In the genomic region with DNA sequence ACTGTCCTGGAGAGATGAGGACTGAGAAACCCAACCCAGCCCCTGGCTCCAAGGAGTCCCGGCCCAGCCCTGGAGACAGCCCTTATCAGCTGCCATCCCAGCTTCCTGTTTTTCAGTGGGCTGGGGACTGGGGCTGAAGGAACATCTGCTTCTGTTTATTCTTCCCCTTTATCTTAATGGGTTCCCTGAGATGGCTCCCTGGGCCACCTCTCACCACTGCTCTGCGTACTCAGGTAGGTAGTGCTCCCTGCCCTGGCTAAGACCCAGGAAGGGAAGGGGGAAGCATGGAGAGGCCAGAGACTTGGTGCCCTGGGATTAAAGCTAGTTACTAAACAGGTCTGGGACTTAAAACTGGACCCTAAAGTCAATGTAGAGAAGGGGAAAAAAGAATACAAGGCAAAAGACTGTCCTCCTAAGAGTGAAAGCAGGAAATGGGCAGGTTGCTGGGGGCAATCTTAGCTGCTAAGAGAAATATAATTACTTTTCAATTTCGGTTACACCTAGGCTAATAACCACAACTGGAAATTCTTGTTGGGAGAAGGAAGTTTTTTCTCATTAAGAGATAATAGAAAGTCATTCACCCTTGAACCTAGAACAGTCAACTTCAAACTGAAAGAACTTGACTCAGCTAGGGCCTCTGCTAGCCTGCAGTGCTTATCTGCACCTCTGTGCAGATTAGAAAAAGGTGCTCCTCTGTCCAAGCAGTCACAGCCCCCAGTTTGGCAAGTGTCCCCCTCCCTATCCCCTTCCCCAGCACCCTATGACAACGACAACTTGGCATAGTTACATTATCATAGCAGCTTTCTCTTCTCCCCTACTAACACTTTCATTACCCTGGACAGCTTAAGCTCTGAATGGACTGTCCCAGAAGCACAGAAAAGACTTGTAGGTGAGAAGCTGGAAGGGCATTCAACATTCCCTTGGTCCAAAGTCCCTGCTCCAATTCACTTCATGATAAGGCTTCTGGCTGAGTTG, we compare ENCODE assay signal across 8 cellular contexts.
A peak's percentile ranks its signal among the peaks of the same experiment; 100 is the strongest.
DNase-seq lines count a peak whose midpoint lies in the region; ATAC-seq, FAIRE-seq and TF ChIP-seq lines count a peak whose summit lies in the region.

No MANE protein-coding gene starts in this region.

- H3K36me3 Mint-ChIP-seq in T-helper 2 cell treated with Interferon-gamma antibody and Interleukin-4, amounts not matched to agents 5 μg/mL and 100 μg/mL, for 36 hours (ENCODE audit: low read depth), result no peaks in the 10 kb centered on the region
- H3K36me3 Mint-ChIP-seq in activated T-helper 2 cell treated with anti-CD3 and anti-CD28 coated beads, Interferon-gamma antibody, Interleukin-2, Interleukin-4, amounts not matched to agents 10 μg/mL and 5 μg/mL and 100 μg/mL, durations not matched to agents 14 hours and 24 hours and 36 hours (ENCODE audit: low read depth), result no peaks in the 10 kb centered on the region

- H3K9me3 Mint-ChIP-seq in T-helper 2 cell treated with Interferon-gamma antibody and Interleukin-4, amounts not matched to agents 5 μg/mL and 100 μg/mL, for 36 hours, result no peaks in the 10 kb centered on the region
- H3K9me3 Mint-ChIP-seq in activated T-helper 2 cell treated with anti-CD3 and anti-CD28 coated beads, Interferon-gamma antibody, Interleukin-2, Interleukin-4, amounts not matched to agents 10 μg/mL and 5 μg/mL and 100 μg/mL, durations not matched to agents 14 hours and 24 hours and 36 hours, result no peaks in the 10 kb centered on the region

- H3K27ac Mint-ChIP-seq in T-helper 2 cell treated with Interferon-gamma antibody and Interleukin-4, amounts not matched to agents 5 μg/mL and 100 μg/mL, for 36 hours, result peak overlapping the region; percentile 11
- H3K27ac Mint-ChIP-seq in activated T-helper 2 cell treated with anti-CD3 and anti-CD28 coated beads, Interferon-gamma antibody, Interleukin-2, Interleukin-4, amounts not matched to agents 10 μg/mL and 5 μg/mL and 100 μg/mL, durations not matched to agents 14 hours and 24 hours and 36 hours, result no peak overlapping the region

- no peak for TF ChIP-seq POLR2A in GM12891 (IDR thresholded peaks at IDR 0.05; ENCODE audit: low read depth, low read length)

- no peaks in the 10 kb centered on the region for H3K36me3 ChIP-seq in mucosa of rectum (ENCODE audit: control insufficient read depth in 2 of 2, insufficient read depth in 2 of 2, low read length in 2 of 2)

- H3K4me1 Mint-ChIP-seq in T-helper 2 cell treated with Interferon-gamma antibody and Interleukin-4, amounts not matched to agents 5 μg/mL and 100 μg/mL, for 36 hours (ENCODE audit: low read depth), result peaks cover 19% of the 10 kb centered on the region
- H3K4me1 Mint-ChIP-seq in activated T-helper 2 cell treated with anti-CD3 and anti-CD28 coated beads, Interferon-gamma antibody, Interleukin-2, Interleukin-4, amounts not matched to agents 10 μg/mL and 5 μg/mL and 100 μg/mL, durations not matched to agents 14 hours and 24 hours and 36 hours (ENCODE audit: low read depth), result peaks cover 16% of the 10 kb centered on the region

- no peaks in the 10 kb centered on the region for H3K9me3 ChIP-seq in mucosa of rectum (ENCODE audit: control insufficient read depth in 2 of 2, low read length in 2 of 2)

- FAIRE-seq in GM12891 (lab: Jason Lieb, UNC), result peak; percentile 90

- H3K4me3 ChIP-seq in mucosa of rectum (ENCODE audit: low read length in 2 of 2), result peak overlapping the region; percentile 54 to 57

- H3K4me1 ChIP-seq in mucosa of rectum (ENCODE audit: control insufficient read depth in 2 of 2, insufficient read depth in 2 of 2, low read length in 2 of 2), result peaks cover 40 to 54% of the 10 kb centered on the region in 2 donors

- ATAC-seq in HG02759 (IDR thresholded peaks at IDR 0.05; ENCODE audit: unreplicated experiment) (peak; percentile 83), GM19328 (IDR thresholded peaks at IDR 0.05; ENCODE audit: unreplicated experiment) (no peak)

- H3K27me3 Mint-ChIP-seq in T-helper 2 cell treated with Interferon-gamma antibody and Interleukin-4, amounts not matched to agents 5 μg/mL and 100 μg/mL, for 36 hours (ENCODE audit: low read depth), result no peaks in the 10 kb centered on the region
- no peaks in the 10 kb centered on the region for H3K27me3 Mint-ChIP-seq in activated T-helper 2 cell treated with anti-CD3 and anti-CD28 coated beads, Interferon-gamma antibody, Interleukin-2, Interleukin-4, amounts not matched to agents 10 μg/mL and 5 μg/mL and 100 μg/mL, durations not matched to agents 14 hours and 24 hours and 36 hours (ENCODE audit: low read depth)

- peak overlapping the region; percentile 96 to 97 for H3K27ac ChIP-seq in mucosa of rectum (ENCODE audit: low read depth in 2 of 2, low read length in 2 of 2)

- H3K4me3 Mint-ChIP-seq in T-helper 2 cell treated with Interferon-gamma antibody and Interleukin-4, amounts not matched to agents 5 μg/mL and 100 μg/mL, for 36 hours, result no peak overlapping the region
- no peak overlapping the region for H3K4me3 Mint-ChIP-seq in activated T-helper 2 cell treated with anti-CD3 and anti-CD28 coated beads, Interferon-gamma antibody, Interleukin-2, Interleukin-4, amounts not matched to agents 10 μg/mL and 5 μg/mL and 100 μg/mL, durations not matched to agents 14 hours and 24 hours and 36 hours (ENCODE audit: low read depth)

- H3K9ac ChIP-seq in mucosa of rectum (ENCODE audit: low read depth in 1 of 2, low read length in 2 of 2), result peak overlapping the region; percentile 48 to 70

- DNase-seq in GM12891 (ENCODE audit: insufficient read length, low spot score), result no peak
- no peak for DNase-seq in T-helper 2 cell treated with Interferon-gamma antibody and Interleukin-4, amounts not matched to agents 5 μg/mL and 100 μg/mL, for 36 hours (ENCODE audit: low spot score)
- no peak for DNase-seq in hippocampal formation (lab: John Stamatoyannopoulos, UW)
- no peak for DNase-seq in activated T-helper 2 cell treated with anti-CD3 and anti-CD28 coated beads, Interferon-gamma antibody, Interleukin-2, Interleukin-4, amounts not matched to agents 10 μg/mL and 5 μg/mL and 100 μg/mL, durations not matched to agents 14 hours and 24 hours and 36 hours (ENCODE audit: low spot score)
- no peak for DNase-seq in NCI-H446 (lab: John Stamatoyannopoulos, UW)

- intact Hi-C loops in activated T-helper 2 cell treated with anti-CD3 and anti-CD28 coated beads, Interferon-gamma antibody, Interleukin-2, Interleukin-4, amounts not matched to agents 10 μg/mL and 5 μg/mL and 100 μg/mL, durations not matched to agents 14 hours and 24 hours and 36 hours (cut with micrococcal nuclease), result no loop called here

- no peaks in the 10 kb centered on the region for H3K27me3 ChIP-seq in mucosa of rectum (ENCODE audit: control insufficient read depth in 2 of 2, insufficient read depth in 2 of 2, low read length in 2 of 2)

TF ChIP-seq in GM12891, 5 proteins besides CTCF, POLR2A, EP300 and RAD21:
- TF ChIP-seq POLR2AphosphoS5 (IDR thresholded peaks at IDR 0.05; ENCODE audit: low read depth, low read length), result no peak
- TF ChIP-seq SPI1 (IDR thresholded peaks at IDR 0.05; ENCODE audit: low read depth, low read length), result peak; percentile 24; the same call in 1 of the 2 replicates
